ENCODE assay signal across 8 cellular contexts in genomic region chr3:49013738-49014660, GRCh38. TPM values are rescaled to one million over a fixed set of nuclear protein-coding genes. Genes with fewer than 3 reads are reported as not detected.
DNase-seq lines count a peak whose midpoint lies in the region; ATAC-seq and TF ChIP-seq lines count a peak whose summit lies in the region.

No MANE protein-coding gene starts in this region.

- H3K4me1 ChIP-seq in lung (ENCODE audit: control insufficient read depth in 2 of 2, insufficient read depth in 2 of 2, low read length in 2 of 2), result peaks cover 0 to 7% of the 10 kb centered on the region in 2 donors

- ATAC-seq in lung (ENCODE audit: insufficient read depth, low FRiP score), result no peak

- H3K4me3 ChIP-seq in lung, result no peak overlapping the region

- peak; percentile 77 for DNase-seq in activated CD8-positive, alpha-beta memory T cell treated with anti-CD3 and anti-CD28 coated beads for 24 hours
- no peak for DNase-seq in activated CD8-positive, alpha-beta memory T cell treated with anti-CD3 and anti-CD28 coated beads, Interleukin-2, amount 50 U/mL, for 48 hours
- DNase-seq in NCI-H69 (lab: John Stamatoyannopoulos, UW) (peak; percentile 36), amniotic epithelial cell (ENCODE audit: low read depth) (peak; percentile 36), lung (ENCODE audit: low spot score) (no peak), NCI-H2107 (lab: John Stamatoyannopoulos, UW) (no peak), DMS79 treated with DMSO at 0.1 percent for 48 hours (lab: John Stamatoyannopoulos, UW) (no peak)
- DNase-seq in NK-92 treated with Interleukin-12 subunit alpha and Interleukin-12 subunit beta, amount 100 ng/mL, for 24 hours (lab: John Stamatoyannopoulos, UW), result no peak

- peaks cover 12 to 45% of the 10 kb centered on the region in 2 donors for H3K36me3 ChIP-seq in lung (ENCODE audit: control insufficient read depth in 2 of 2, insufficient read depth in 2 of 2, low read length in 2 of 2)

- 88 to 89% methylated on average over 24 of the region's 24 CpGs for WGBS in lung, 2 donors

- no peaks in the 10 kb centered on the region for H3K27me3 ChIP-seq in lung (ENCODE audit: control insufficient read depth, insufficient read depth)

- peak; percentile 16 for TF ChIP-seq CTCF in lung (IDR thresholded peaks at IDR 0.05; ENCODE audit: control extremely low read depth, extremely low read depth)

- H3K9me3 ChIP-seq in lung (ENCODE audit: control insufficient read depth in 2 of 2, insufficient read depth in 1 of 2, low read length in 1 of 2), result no peaks in the 10 kb centered on the region

- no peak overlapping the region for H3K27ac ChIP-seq in lung (ENCODE audit: low read depth in 1 of 2, low read length in 1 of 2)

RNA-seq across cellular contexts. Expression of gene DALRD3, which starts 4.4 kb away (rescaled TPM):
- 10 to 100 TPM; 37.7 to 39.5 TPM for total RNA-seq in lung
- 10 to 100 TPM; 24.3 to 28.8 TPM for polyA plus RNA-seq in lung

RNA-seq across cellular contexts. Expression of gene WDR6, which starts 6.8 kb away (rescaled TPM):
- total RNA-seq in lung, result 100 to 1,000 TPM in 1 of 2 donors, 10 to 100 TPM in 1; 88.7 to 138 TPM
- polyA plus RNA-seq in lung, result 100 to 1,000 TPM in 1 of 2 donors, 10 to 100 TPM in 1; 80.3 to 130 TPM

RNA-seq across cellular contexts. Expression of gene NDUFAF3, which starts 7.9 kb away (rescaled TPM):
- 100 to 1,000 TPM in 1 of 2 donors, 10 to 100 TPM in 1; 49.9 to 115 TPM for total RNA-seq in lung
- 100 to 1,000 TPM; 105 to 143 TPM for polyA plus RNA-seq in lung

RNA-seq across cellular contexts. Expression of gene IMPDH2, which starts 15.2 kb away (rescaled TPM):
- total RNA-seq in lung, result 100 to 1,000 TPM; 166 to 216 TPM
- polyA plus RNA-seq in lung, result 100 to 1,000 TPM; 129 to 154 TPM

RNA-seq across cellular contexts. Expression of gene P4HTM, which starts 24.0 kb away (rescaled TPM):
- total RNA-seq in lung, result 10 to 100 TPM; 58.8 to 66.4 TPM
- polyA plus RNA-seq in lung, result 10 to 100 TPM; 36.0 to 36.2 TPM

Comparison
In these comparisons a context has a peak if more than half of its experiments do, and no peak if none do; other contexts are left out.
1. DNase-seq: peak in activated CD8-positive, alpha-beta memory T cell treated with anti-CD3 and anti-CD28 coated beads for 24 hours (single experiment), NCI-H69 (single experiment) and amniotic epithelial cell (single experiment); none in activated CD8-positive, alpha-beta memory T cell treated with anti-CD3 and anti-CD28 coated beads, Interleukin-2, amount 50 U/mL, for 48 hours (single experiment), lung (single experiment), NCI-H2107 (single experiment), NK-92 treated with Interleukin-12 subunit alpha and Interleukin-12 subunit beta, amount 100 ng/mL, for 24 hours (single experiment) and DMS79 treated with DMSO at 0.1 percent for 48 hours (single experiment).